1 cellular context compared by ENCODE assay signal in the genomic region with DNA sequence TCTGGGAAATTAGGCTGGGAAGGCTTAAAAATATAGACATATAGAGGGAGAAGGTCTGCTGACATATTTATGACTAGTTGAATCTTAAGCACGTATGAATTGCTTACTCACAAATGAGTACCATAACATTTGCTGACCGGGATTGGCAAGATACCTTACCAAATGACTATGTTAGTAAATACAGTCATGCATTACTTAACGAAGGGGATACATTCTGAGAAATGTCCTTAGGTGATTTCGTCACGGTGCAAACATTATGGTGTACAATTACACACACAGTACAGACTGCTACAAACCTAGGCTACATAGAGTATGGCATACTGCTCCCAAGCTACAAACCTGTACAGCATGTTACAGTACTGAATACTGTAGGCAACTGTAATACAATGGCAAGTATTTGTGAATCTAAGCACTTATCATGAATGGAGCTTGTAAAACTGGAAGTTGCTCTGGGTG.
TF ChIP-seq lines count a peak whose summit lies in the region.

No MANE protein-coding gene starts in this region.

TF ChIP-seq in GM12878, 131 proteins besides CTCF, POLR2A, EP300 and RAD21 (continued from another document):
- TF ChIP-seq TARDBP (IDR thresholded peaks at IDR 0.05; ENCODE audit: borderline replicate concordance), result no peak
- no peak for TF ChIP-seq IRF4 (IDR thresholded peaks at IDR 0.05; ENCODE audit: low read depth, low read length)
- TF ChIP-seq CHD2 (IDR thresholded peaks at IDR 0.05; ENCODE audit: borderline replicate concordance, low read depth, low read length), result no peak
- TF ChIP-seq POLR2AphosphoS5 (IDR thresholded peaks at IDR 0.05; ENCODE audit: low read length), result no peak
- TF ChIP-seq LARP7 (IDR thresholded peaks at IDR 0.05), result no peak
- TF ChIP-seq, protein P1, sequence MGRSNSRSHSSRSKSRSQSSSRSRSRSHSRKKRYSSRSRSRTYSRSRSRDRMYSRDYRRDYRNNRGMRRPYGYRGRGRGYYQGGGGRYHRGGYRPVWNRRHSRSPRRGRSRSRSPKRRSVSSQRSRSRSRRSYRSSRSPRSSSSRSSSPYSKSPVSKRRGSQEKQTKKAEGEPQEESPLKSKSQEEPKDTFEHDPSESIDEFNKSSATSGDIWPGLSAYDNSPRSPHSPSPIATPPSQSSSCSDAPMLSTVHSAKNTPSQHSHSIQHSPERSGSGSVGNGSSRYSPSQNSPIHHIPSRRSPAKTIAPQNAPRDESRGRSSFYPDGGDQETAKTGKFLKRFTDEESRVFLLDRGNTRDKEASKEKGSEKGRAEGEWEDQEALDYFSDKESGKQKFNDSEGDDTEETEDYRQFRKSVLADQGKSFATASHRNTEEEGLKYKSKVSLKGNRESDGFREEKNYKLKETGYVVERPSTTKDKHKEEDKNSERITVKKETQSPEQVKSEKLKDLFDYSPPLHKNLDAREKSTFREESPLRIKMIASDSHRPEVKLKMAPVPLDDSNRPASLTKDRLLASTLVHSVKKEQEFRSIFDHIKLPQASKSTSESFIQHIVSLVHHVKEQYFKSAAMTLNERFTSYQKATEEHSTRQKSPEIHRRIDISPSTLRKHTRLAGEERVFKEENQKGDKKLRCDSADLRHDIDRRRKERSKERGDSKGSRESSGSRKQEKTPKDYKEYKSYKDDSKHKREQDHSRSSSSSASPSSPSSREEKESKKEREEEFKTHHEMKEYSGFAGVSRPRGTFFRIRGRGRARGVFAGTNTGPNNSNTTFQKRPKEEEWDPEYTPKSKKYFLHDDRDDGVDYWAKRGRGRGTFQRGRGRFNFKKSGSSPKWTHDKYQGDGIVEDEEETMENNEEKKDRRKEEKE (IDR thresholded peaks at IDR 0.05), result no peak
